In genomic region chr11:11998091-11998781, GRCh38 we compare ENCODE assay signal across 11 cellular contexts. TPM values are rescaled to one million over a fixed set of nuclear protein-coding genes. Genes with fewer than 3 reads are reported as not detected.
DNase-seq lines count a peak whose midpoint lies in the region; ATAC-seq and TF ChIP-seq lines count a peak whose summit lies in the region.
"Had no signal": no experiment of that assay in that cellular context is flagged by ENCODE, and none has a peak within 500 bp of the region (broad histone marks: within the 10 kb centered on the region; RNA-seq: fewer than 3 reads in every experiment).

No MANE protein-coding gene starts in this region.

- no peaks in the 10 kb centered on the region for H3K9me3 ChIP-seq in breast epithelium
- no peaks in the 10 kb centered on the region for H3K9me3 ChIP-seq in aorta (ENCODE audit: control insufficient read depth, low read length)
- no peaks in the 10 kb centered on the region for H3K9me3 ChIP-seq in lower lobe of right lung
- H3K9me3 ChIP-seq: psoas muscle had no signal

- CTCF ChIA-PET in MCF 10A (lab: Yijun Ruan, JAX), result interaction anchor here (1.4 kb wide), 1 partner anchor 19 kb away, joined by 5 read pairs; no protein-coding TSS in a partner anchor

- peaks cover 27% of the 10 kb centered on the region for H3K4me1 Mint-ChIP-seq in MCF 10A (ENCODE audit: insufficient read depth, unreplicated experiment)

- H3K9me3 Mint-ChIP-seq in MCF 10A (ENCODE audit: unreplicated experiment), result no peaks in the 10 kb centered on the region

- H3K4me1 ChIP-seq in breast epithelium, result peaks cover 0 to 6% of the 10 kb centered on the region in 2 donors
- H3K4me1 ChIP-seq in aorta (ENCODE audit: control insufficient read depth in 1 of 2, insufficient read depth in 2 of 2, low read length in 2 of 2), result peaks cover 0 to 1% of the 10 kb centered on the region in 2 donors
- H3K4me1 ChIP-seq in lower lobe of right lung, result no peaks in the 10 kb centered on the region
- H3K4me1 ChIP-seq: psoas muscle had no signal

- BruUV-seq in MCF 10A (replicated peaks; lab: Mats Ljungman, UMichigan), result no TSS peak

- ATAC-seq in aorta (ENCODE audit: low FRiP score), result no peak
- ATAC-seq in lower lobe of right lung, result no peak

- H3K27me3 ChIP-seq in breast epithelium (no peaks in the 10 kb centered on the region), aorta (ENCODE audit: control insufficient read depth in 1 of 2, insufficient read depth in 2 of 2, low read length in 1 of 2) (no peaks in the 10 kb centered on the region), lower lobe of right lung (ENCODE audit: low read depth) (no peaks in the 10 kb centered on the region)

- H3K4me3 Mint-ChIP-seq in MCF 10A (ENCODE audit: unreplicated experiment), result peak overlapping the region; percentile 71

- TF ChIP-seq POLR2A in breast epithelium (IDR thresholded peaks at IDR 0.05), result no peak

- DNase-seq in MCF 10A (ENCODE audit: unreplicated experiment), result peak; percentile 88
- no peak for DNase-seq in breast epithelium (ENCODE audit: low spot score in 2 of 2)
- DNase-seq in T1000 (lab: John Stamatoyannopoulos, UW), result peak; percentile 13
- peak; percentile 86 for DNase-seq in fibroblast of the aortic adventitia (ENCODE audit: low read depth)
- DNase-seq in aorta, result no peak
- DNase-seq in posterior cingulate gyrus, result no peak
- no peak for DNase-seq in lower lobe of right lung
- no peak for DNase-seq in NCI-H1436 treated with DMSO at 0.1 percent for 48 hours (lab: John Stamatoyannopoulos, UW)
- DNase-seq: effector CD8-positive, alpha-beta T cell; psoas muscle; Right ventricle myocardium superior had no signal

- no peaks in the 10 kb centered on the region for H3K36me3 Mint-ChIP-seq in MCF 10A (ENCODE audit: insufficient read depth, unreplicated experiment)

- H3K36me3 ChIP-seq in breast epithelium, result no peaks in the 10 kb centered on the region
- peaks cover 7 to 11% of the 10 kb centered on the region in 2 donors for H3K36me3 ChIP-seq in aorta (ENCODE audit: control insufficient read depth in 1 of 2, insufficient read depth in 2 of 2, low read length in 1 of 2)
- H3K36me3 ChIP-seq in lower lobe of right lung, result peaks cover 10% of the 10 kb centered on the region

- H3K4me3 ChIP-seq in breast epithelium, result no peak overlapping the region
- H3K4me3 ChIP-seq in fibroblast of the aortic adventitia (ENCODE audit: low read depth, low read length), result peak overlapping the region; percentile 49
- H3K4me3 ChIP-seq in aorta (ENCODE audit: low read length in 2 of 2), result no peak overlapping the region
- no peak overlapping the region for H3K4me3 ChIP-seq in lower lobe of right lung
- H3K4me3 ChIP-seq: psoas muscle had no signal

- 37 to 50% methylated on average over 8 of the region's 8 CpGs for WGBS in aorta, 2 donors

- peak overlapping the region; percentile 84 for H3K27ac Mint-ChIP-seq in MCF 10A (ENCODE audit: low read depth, unreplicated experiment)

- intact Hi-C loops in MCF 10A (cut with micrococcal nuclease) (no loop called here), breast epithelium (cut with DNase I; ENCODE audit: low total_unique reads) (no loop called here), aorta (cut with DNase I) (no loop called here), posterior cingulate gyrus (cut with DNase I) (no loop called here), lower lobe of right lung (cut with DNase I) (no loop called here)

- TF ChIP-seq CTCF in MCF 10A (IDR thresholded peaks at IDR 0.05; ENCODE audit: unreplicated experiment) (no peak), breast epithelium (IDR thresholded peaks at IDR 0.05) (no peak), fibroblast of the aortic adventitia (IDR thresholded peaks at IDR 0.05; ENCODE audit: insufficient read depth, low read length) (no peak), lower lobe of right lung (IDR thresholded peaks at IDR 0.05) (no peak)

- no peaks in the 10 kb centered on the region for H3K27me3 Mint-ChIP-seq in MCF 10A (ENCODE audit: insufficient read depth, unreplicated experiment)

- H3K27ac ChIP-seq in breast epithelium, result no peak overlapping the region
- peak overlapping the region; percentile 9 to 50 for H3K27ac ChIP-seq in aorta (ENCODE audit: low read depth in 1 of 2, low read length in 2 of 2)
- no peak overlapping the region for H3K27ac ChIP-seq in lower lobe of right lung
- H3K27ac ChIP-seq: psoas muscle had no signal

- POLR2A ChIA-PET in MCF 10A (lab: Yijun Ruan, JAX), result interaction anchor here (1.0 to 2.5 kb wide), 5 partner anchors 16 to 155 kb away, joined by 3 to 9 read pairs (median 4); partner anchors contain the start of gene USP47

RNA-seq across cellular contexts. Expression of gene DKK3, which starts 10.2 kb away (rescaled TPM):
- total RNA-seq in MCF 10A (2022) (0.25 and 0.33 TPM in 2 replicates), breast epithelium (10 to 100 TPM; 18.2 to 88.5 (median 87.1) TPM), fibroblast of the aortic adventitia (ENCODE audit: low replicate concordance) (94.3 and 334 TPM in 2 replicates), aorta (100 to 1,000 TPM; 250 to 313 TPM), lower lobe of right lung (111 TPM)
- polyA plus RNA-seq in aorta, result 100 to 1,000 TPM; 471 to 938 TPM

Comparison
In these comparisons a context has a peak if more than half of its experiments do, and no peak if none do; other contexts are left out.
1. DNase-seq: peak in MCF 10A (single experiment), T1000 (single experiment) and fibroblast of the aortic adventitia (single experiment); none in breast epithelium (0 of 2), aorta (0 of 2), posterior cingulate gyrus (0 of 10), lower lobe of right lung (single experiment) and NCI-H1436 treated with DMSO at 0.1 percent for 48 hours (single experiment).
2. RNA of gene DKK3, which starts 10.2 kb away (total RNA-seq): 250 to 313 TPM in aorta, 111 TPM in lower lobe of right lung (single experiment), 94.3 to 334 TPM in fibroblast of the aortic adventitia and 18.2 to 88.5 TPM in breast epithelium; 0.25 to 0.33 TPM in MCF 10A; every median in the first group is over 10 times any median in the second.
3. H3K27ac ChIP-seq: peak in aorta (2 of 2); none in breast epithelium (0 of 2) and lower lobe of right lung (single experiment).